20 cellular contexts compared by ENCODE assay signal in genomic region chr5:15717002-15717401, GRCh38.
A peak's percentile ranks its signal among the peaks of the same experiment; 100 is the strongest.
DNase-seq lines count a peak whose midpoint lies in the region; ATAC-seq and TF ChIP-seq lines count a peak whose summit lies in the region.
"Had no signal": no experiment of that assay in that cellular context is flagged by ENCODE, and none has a peak within 500 bp of the region (broad histone marks: within the 10 kb centered on the region; RNA-seq: fewer than 3 reads in every experiment).

No MANE protein-coding gene starts in this region.

- no peak for TF ChIP-seq CTCF in heart right ventricle (IDR thresholded peaks at IDR 0.05)
- TF ChIP-seq CTCF in ascending aorta (IDR thresholded peaks at IDR 0.05), result no peak

- ATAC-seq in heart right ventricle (peak in 6 of 8 donors; percentile 16 to 78 (median 60)), Right ventricle myocardium inferior (no peak), HG02885 (IDR thresholded peaks at IDR 0.05; ENCODE audit: poor library complexity, unreplicated experiment) (no peak)
- ATAC-seq: activated naive CD8-positive, alpha-beta T cell treated with anti-CD3 and anti-CD28 coated beads, Interleukin-2, amount 50 U/mL, for 24 hours; esophagus mucosa; left lobe of liver had no signal

- H3K9me3 ChIP-seq in heart right ventricle, result no peaks in the 10 kb centered on the region
- H3K9me3 ChIP-seq in ascending aorta, result no peaks in the 10 kb centered on the region
- H3K9me3 ChIP-seq: BLaER1 had no signal

- H3K27ac ChIP-seq in heart right ventricle, result peak overlapping the region in 2 of 10 donors; percentile 14 to 29
- no peak overlapping the region for H3K27ac ChIP-seq in ascending aorta
- H3K27ac ChIP-seq: BLaER1 had no signal

- WGBS in heart right ventricle, 2 donors, result 49 to 56% methylated on average over 4 of the region's 4 CpGs

- no peaks in the 10 kb centered on the region for H3K27me3 ChIP-seq in heart right ventricle
- no peaks in the 10 kb centered on the region for H3K27me3 ChIP-seq in ascending aorta
- H3K27me3 ChIP-seq: BLaER1 had no signal

- peaks cover 0 to 57% (median 46%) of the 10 kb centered on the region in 9 donors for H3K4me1 ChIP-seq in heart right ventricle
- peaks cover 0 to 25% of the 10 kb centered on the region in 2 donors for H3K4me1 ChIP-seq in ascending aorta
- H3K4me1 ChIP-seq: BLaER1 had no signal

- H3K36me3 ChIP-seq in heart right ventricle (no peaks in the 10 kb centered on the region), ascending aorta (no peaks in the 10 kb centered on the region)
- H3K36me3 ChIP-seq: BLaER1 had no signal

- intact Hi-C loops in heart right ventricle (cut with DNase I), result no loop called here
- intact Hi-C loops in Right ventricle myocardium inferior (cut with DNase I), result no loop called here
- intact Hi-C loops in ascending aorta (cut with DNase I), result no loop called here

- DNase-seq in heart right ventricle, result no peak
- DNase-seq in Right ventricle myocardium inferior (ENCODE audit: missing footprints), result no peak
- DNase-seq in astrocyte of the hippocampus (ENCODE audit: low read depth, low spot score), result peak; percentile 38
- peak; percentile 23 for DNase-seq in iPS-NIHi7 (ENCODE audit: extremely low spot score)
- DNase-seq in SKM-1 treated with dmso at 0.1 percent for 144 hours (lab: John Stamatoyannopoulos, UW; ENCODE audit: unreplicated experiment), result no peak
- no peak for DNase-seq in ascending aorta (ENCODE audit: low spot score in 2 of 2)
- DNase-seq in NCI-H526 (lab: John Stamatoyannopoulos, UW), result no peak
- DNase-seq: activated CD4-positive, alpha-beta T cell treated with anti-CD3 and anti-CD28 coated beads, Interleukin-2, amount 10 ng/mL, durations not matched to agents 24 days and 14 days; activated CD8-positive, alpha-beta memory T cell treated with anti-CD3 and anti-CD28 coated beads, Interleukin-2, amount 50 U/mL, for 4 hours; activated naive CD8-positive, alpha-beta T cell treated with anti-CD3 and anti-CD28 coated beads, Interleukin-2, amount 50 U/mL, for 24 hours; effector CD8-positive, alpha-beta T cell; NCI-H1417; NCI-H2171; NCI-H748 treated with DMSO at 0.1 percent for 48 hours; SIG-M5; stimulated activated CD4-positive, alpha-beta T cell treated with anti-CD3 and anti-CD28 coated beads, Interleukin-12 subunit alpha, Interleukin-12 subunit beta, amount 100 ng/mL, for 4 hours had no signal

- H3K4me3 ChIP-seq in heart right ventricle, result no peak overlapping the region
- H3K4me3 ChIP-seq in ascending aorta, result no peak overlapping the region
- H3K4me3 ChIP-seq: BLaER1 had no signal

Comparison
In these comparisons a context has a peak if more than half of its experiments do, and no peak if none do; other contexts are left out.
1. ATAC-seq: peak in heart right ventricle (6 of 8); none in Right ventricle myocardium inferior (single experiment) and HG02885 (single experiment).
2. DNase-seq: peak in astrocyte of the hippocampus (single experiment) and iPS-NIHi7 (single experiment); none in heart right ventricle (0 of 2), Right ventricle myocardium inferior (single experiment), SKM-1 treated with dmso at 0.1 percent for 144 hours (single experiment), ascending aorta (0 of 2) and NCI-H526 (0 of 2).